Comparison of ENCODE assay signal across 10 cellular contexts in the genomic region with DNA sequence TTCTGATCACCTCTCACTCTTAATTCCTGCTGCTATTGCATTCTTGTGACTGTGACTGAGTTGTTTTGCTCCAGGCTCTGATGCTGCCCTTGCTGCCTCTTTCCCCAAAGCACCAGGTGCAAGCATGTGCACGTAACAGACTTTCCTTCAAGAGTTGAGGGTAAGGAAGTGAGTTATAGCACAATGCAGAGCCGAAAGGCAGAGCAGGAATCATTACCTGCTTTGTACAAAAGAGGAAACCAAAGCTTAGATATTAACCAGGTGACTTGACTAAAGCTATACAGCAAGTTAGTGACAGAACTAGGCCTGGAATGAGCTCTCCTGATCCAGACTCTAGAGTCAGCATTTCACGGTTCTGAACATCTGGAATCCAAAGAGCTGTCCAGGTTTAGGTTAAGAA. TPM values are rescaled to one million over a fixed set of nuclear protein-coding genes. Genes with fewer than 3 reads are reported as not detected.
DNase-seq lines count a peak whose midpoint lies in the region; ATAC-seq, FAIRE-seq and TF ChIP-seq lines count a peak whose summit lies in the region.
"Had no signal": no experiment of that assay in that cellular context is flagged by ENCODE, and none has a peak within 500 bp of the region (broad histone marks: within the 10 kb centered on the region; RNA-seq: fewer than 3 reads in every experiment).

No MANE protein-coding gene starts in this region.

- ATAC-seq in GM21381 (IDR thresholded peaks at IDR 0.05; ENCODE audit: unreplicated experiment), result peak; percentile 45
- ATAC-seq in HG02981 (IDR thresholded peaks at IDR 0.05; ENCODE audit: unreplicated experiment), result peak; percentile 71
- no peak for ATAC-seq in HG03520 (IDR thresholded peaks at IDR 0.05; ENCODE audit: unreplicated experiment)

- DNase-seq in GM18507 (ENCODE audit: extremely low spot score, insufficient read length, low read depth) (peak; percentile 20), epithelial cell of proximal tubule (ENCODE audit: low read depth) (peak; percentile 52), DMS153 treated with DMSO at 0.1 percent for 48 hours (lab: John Stamatoyannopoulos, UW; ENCODE audit: unreplicated experiment) (no peak), C1 segment of cervical spinal cord (lab: John Stamatoyannopoulos, UW) (no peak), NCI-H69 (lab: John Stamatoyannopoulos, UW) (no peak)

- FAIRE-seq in GM18507 (lab: Jason Lieb, UNC), result peak; percentile 72

- no peak overlapping the region for H3K4me3 ChIP-seq in epithelial cell of proximal tubule (ENCODE audit: low read depth, low read length)
- H3K4me3 ChIP-seq: skin epidermis, stomach had no signal

- no peak for TF ChIP-seq CTCF in epithelial cell of proximal tubule (conservative IDR thresholded peaks at IDR 0.05; ENCODE audit: low read depth, low read length)

RNA-seq across cellular contexts. Expression of a gene that starts 33.6 kb away (rescaled TPM):
- total RNA-seq in epithelial cell of proximal tubule, result 4.5 and 12.3 TPM in 2 replicates

Comparison
In these comparisons a context has a peak if more than half of its experiments do, and no peak if none do; other contexts are left out.
1. DNase-seq: peak in GM18507 (single experiment) and epithelial cell of proximal tubule (single experiment); none in DMS153 treated with DMSO at 0.1 percent for 48 hours (single experiment), C1 segment of cervical spinal cord (0 of 14) and NCI-H69 (single experiment).